ENCODE assay signal across 17 cellular contexts in genomic region chr17:16910341-16910740, GRCh38.
DNase-seq lines count a peak whose midpoint lies in the region; FAIRE-seq and TF ChIP-seq lines count a peak whose summit lies in the region.
"Had no signal": no experiment of that assay in that cellular context is flagged by ENCODE, and none has a peak within 500 bp of the region (broad histone marks: within the 10 kb centered on the region; RNA-seq: fewer than 3 reads in every experiment).

No MANE protein-coding gene starts in this region.

- H3K27ac Mint-ChIP-seq in activated CD4-positive, alpha-beta memory T cell treated with anti-CD3 and anti-CD28 coated beads, Interleukin-2, amount 10 ng/mL, durations not matched to agents 7 days and 5 days = no peak overlapping the region
- H3K27ac Mint-ChIP-seq in activated CD4-positive, alpha-beta memory T cell treated with anti-CD3 and anti-CD28 coated beads for 36 hours = no peak overlapping the region
- H3K27ac Mint-ChIP-seq in endothelial cell (ENCODE audit: unreplicated experiment) = peak overlapping the region; percentile 99
- H3K27ac Mint-ChIP-seq in osteocyte (ENCODE audit: unreplicated experiment) = no peak overlapping the region

- peaks cover 12% of the 10 kb centered on the region for H3K4me1 Mint-ChIP-seq in activated CD4-positive, alpha-beta memory T cell treated with anti-CD3 and anti-CD28 coated beads, Interleukin-2, amount 10 ng/mL, durations not matched to agents 7 days and 5 days
- H3K4me1 Mint-ChIP-seq in activated CD4-positive, alpha-beta memory T cell treated with anti-CD3 and anti-CD28 coated beads for 36 hours (ENCODE audit: low read depth) = peaks cover 20% of the 10 kb centered on the region
- H3K4me1 Mint-ChIP-seq in endothelial cell (ENCODE audit: unreplicated experiment) (peaks cover 73% of the 10 kb centered on the region), osteocyte (ENCODE audit: unreplicated experiment) (peaks cover 17% of the 10 kb centered on the region)

- no peak overlapping the region for H3K4me3 Mint-ChIP-seq in activated CD4-positive, alpha-beta memory T cell treated with anti-CD3 and anti-CD28 coated beads, Interleukin-2, amount 10 ng/mL, durations not matched to agents 7 days and 5 days
- no peak overlapping the region for H3K4me3 Mint-ChIP-seq in activated CD4-positive, alpha-beta memory T cell treated with anti-CD3 and anti-CD28 coated beads for 36 hours
- H3K4me3 Mint-ChIP-seq in endothelial cell (ENCODE audit: unreplicated experiment) (peak overlapping the region; percentile 27), osteocyte (ENCODE audit: unreplicated experiment) (no peak overlapping the region)

- H3K36me3 Mint-ChIP-seq in activated CD4-positive, alpha-beta memory T cell treated with anti-CD3 and anti-CD28 coated beads, Interleukin-2, amount 10 ng/mL, durations not matched to agents 7 days and 5 days (ENCODE audit: low read depth) = no peaks in the 10 kb centered on the region
- no peaks in the 10 kb centered on the region for H3K36me3 Mint-ChIP-seq in activated CD4-positive, alpha-beta memory T cell treated with anti-CD3 and anti-CD28 coated beads for 36 hours
- H3K36me3 Mint-ChIP-seq in endothelial cell (ENCODE audit: low read depth, unreplicated experiment) = no peaks in the 10 kb centered on the region
- H3K36me3 Mint-ChIP-seq in osteocyte (ENCODE audit: unreplicated experiment) = no peaks in the 10 kb centered on the region

- POLR2A ChIA-PET in activated CD4-positive, alpha-beta memory T cell treated with anti-CD3 and anti-CD28 coated beads, Interleukin-2, amount 10 ng/mL, durations not matched to agents 7 days and 5 days (lab: Charles Lee) = no interaction called here
- POLR2A ChIA-PET in activated CD4-positive, alpha-beta memory T cell treated with anti-CD3 and anti-CD28 coated beads for 36 hours (lab: Charles Lee) = no interaction called here

- TF ChIP-seq CTCF in endothelial cell (IDR thresholded peaks at IDR 0.05; ENCODE audit: unreplicated experiment) = no peak
- no peak for TF ChIP-seq CTCF in osteocyte (IDR thresholded peaks at IDR 0.05)

- FAIRE-seq in GM19239 (lab: Jason Lieb, UNC) = peak; percentile 33
- FAIRE-seq: GM12878, K562 had no signal

- H3K27me3 Mint-ChIP-seq in activated CD4-positive, alpha-beta memory T cell treated with anti-CD3 and anti-CD28 coated beads, Interleukin-2, amount 10 ng/mL, durations not matched to agents 7 days and 5 days = peaks cover 50% of the 10 kb centered on the region
- peaks cover 13% of the 10 kb centered on the region for H3K27me3 Mint-ChIP-seq in activated CD4-positive, alpha-beta memory T cell treated with anti-CD3 and anti-CD28 coated beads for 36 hours
- H3K27me3 Mint-ChIP-seq in endothelial cell (ENCODE audit: unreplicated experiment) (peaks cover 5% of the 10 kb centered on the region), osteocyte (ENCODE audit: unreplicated experiment) (peaks cover 4% of the 10 kb centered on the region)

- in situ Hi-C loops in ACHN (cut with HindIII; ENCODE audit: low pct_ligation_motif_present, low pct_unique_long_range_greater_than_20kb, low sequenced_read_pairs) = no loop called here

- H3K9me3 Mint-ChIP-seq in activated CD4-positive, alpha-beta memory T cell treated with anti-CD3 and anti-CD28 coated beads, Interleukin-2, amount 10 ng/mL, durations not matched to agents 7 days and 5 days = no peaks in the 10 kb centered on the region
- no peaks in the 10 kb centered on the region for H3K9me3 Mint-ChIP-seq in activated CD4-positive, alpha-beta memory T cell treated with anti-CD3 and anti-CD28 coated beads for 36 hours
- H3K9me3 Mint-ChIP-seq in endothelial cell (ENCODE audit: unreplicated experiment) = no peaks in the 10 kb centered on the region
- peaks cover 8% of the 10 kb centered on the region for H3K9me3 Mint-ChIP-seq in osteocyte (ENCODE audit: unreplicated experiment)

- intact Hi-C loops in activated CD4-positive, alpha-beta memory T cell treated with anti-CD3 and anti-CD28 coated beads for 36 hours (cut with micrococcal nuclease) = no loop called here

- DNase-seq in activated CD4-positive, alpha-beta memory T cell treated with anti-CD3 and anti-CD28 coated beads, Interleukin-2, amount 10 ng/mL, durations not matched to agents 7 days and 5 days = peak; percentile 5
- DNase-seq in activated CD4-positive, alpha-beta memory T cell treated with anti-CD3 and anti-CD28 coated beads for 36 hours = no peak
- no peak for DNase-seq in GM19239 (ENCODE audit: insufficient read length, low spot score)
- DNase-seq in endothelial cell (ENCODE audit: low spot score) = peak; percentile 27
- DNase-seq in osteocyte (ENCODE audit: extremely low spot score, unreplicated experiment) = peak; percentile 66
- DNase-seq in superior temporal gyrus (ENCODE audit: extremely low spot score) = no peak
- DNase-seq in ACHN = no peak
- DNase-seq in NAMALWA (ENCODE audit: low spot score) = no peak
- DNase-seq: 8988T, GDM1, GM23248, NCI-H146, NCI-H2081, NCI-H510A treated with DMSO at 0.1 percent for 48 hours, NCI-H82 had no signal

- CTCF ChIA-PET in activated CD4-positive, alpha-beta memory T cell treated with anti-CD3 and anti-CD28 coated beads, Interleukin-2, amount 10 ng/mL, durations not matched to agents 7 days and 5 days (lab: Charles Lee) = no interaction called here
- CTCF ChIA-PET in activated CD4-positive, alpha-beta memory T cell treated with anti-CD3 and anti-CD28 coated beads for 36 hours (lab: Charles Lee) = no interaction called here

Comparison
In these comparisons a context has a peak if more than half of its experiments do, and no peak if none do; other contexts are left out.
1. DNase-seq: peak in activated CD4-positive, alpha-beta memory T cell treated with anti-CD3 and anti-CD28 coated beads, Interleukin-2, amount 10 ng/mL, durations not matched to agents 7 days and 5 days (single experiment), endothelial cell (single experiment) and osteocyte (single experiment); none in activated CD4-positive, alpha-beta memory T cell treated with anti-CD3 and anti-CD28 coated beads for 36 hours (single experiment), GM19239 (single experiment), superior temporal gyrus (single experiment), ACHN (single experiment) and NAMALWA (single experiment).